28 cellular contexts compared by ENCODE assay signal in the genomic region with DNA sequence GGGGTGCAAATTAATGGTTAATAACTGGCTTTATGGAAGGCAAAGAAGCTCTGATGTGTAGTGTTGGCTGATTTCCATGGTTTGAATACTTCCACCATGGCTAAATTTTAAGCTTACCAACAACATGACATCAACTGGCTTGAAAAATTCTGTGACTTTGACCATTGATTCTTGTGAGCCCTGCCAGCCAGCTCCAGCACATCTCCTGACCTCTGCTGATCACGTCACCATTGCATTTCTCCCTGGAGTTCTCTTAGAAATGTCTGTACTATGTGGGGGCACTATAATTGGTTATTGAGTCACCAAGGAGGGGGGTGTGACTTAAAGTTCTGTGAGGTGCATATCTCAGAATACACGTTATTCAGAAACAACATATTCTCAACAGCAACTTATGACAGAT.
"Had no signal": no experiment of that assay in that cellular context is flagged by ENCODE, and none has a peak within 500 bp of the region (broad histone marks: within the 10 kb centered on the region; RNA-seq: fewer than 3 reads in every experiment).

No MANE protein-coding gene starts in this region.

- H3K4me1 ChIP-seq: left lung, lower lobe of right lung, neural progenitor cell, spleen, suprapubic skin, tibial nerve, uterus had no signal

- H3K27ac ChIP-seq: left lung, lower lobe of right lung, neural progenitor cell, neutrophil, ovary, spleen, suprapubic skin, thoracic aorta, tibial nerve, uterus had no signal

- H3K36me3 Mint-ChIP-seq: naive thymus-derived CD8-positive, alpha-beta T cell; neural progenitor cell; stimulated activated effector memory CD8-positive, alpha-beta T cell treated with anti-CD3 and anti-CD28 coated beads, Interleukin-12 subunit alpha, Interleukin-12 subunit beta, amount 100 ng/mL, for 72 hours; type B pancreatic cell had no signal

- H3K4me3 Mint-ChIP-seq: naive thymus-derived CD8-positive, alpha-beta T cell; nephron; neural progenitor cell; stimulated activated effector memory CD8-positive, alpha-beta T cell treated with anti-CD3 and anti-CD28 coated beads, Interleukin-12 subunit alpha, Interleukin-12 subunit beta, amount 100 ng/mL, for 72 hours; stimulated activated naive CD8-positive, alpha-beta T cell treated with anti-CD3 and anti-CD28 coated beads, Interleukin-15, Interleukin-2, amounts not matched to agents 100 ng/mL and 50 ng/mL, for 24 hours; type B pancreatic cell had no signal

- H3K27me3 Mint-ChIP-seq: type B pancreatic cell had no signal

- H3K4me1 Mint-ChIP-seq: naive thymus-derived CD8-positive, alpha-beta T cell; stimulated activated effector memory CD8-positive, alpha-beta T cell treated with anti-CD3 and anti-CD28 coated beads, Interleukin-12 subunit alpha, Interleukin-12 subunit beta, amount 100 ng/mL, for 72 hours had no signal

- H3K36me3 ChIP-seq: left lung, lower lobe of right lung, neural progenitor cell, neutrophil, ovary, spleen, suprapubic skin, thoracic aorta, uterus had no signal

- ATAC-seq: left colon; left lung; lower lobe of right lung; naive thymus-derived CD8-positive, alpha-beta T cell; right cardiac atrium; sciatic nerve; stimulated activated effector memory CD8-positive, alpha-beta T cell treated with anti-CD3 and anti-CD28 coated beads, Interleukin-12 subunit alpha, Interleukin-12 subunit beta, amount 100 ng/mL, for 72 hours had no signal

- H3K27ac Mint-ChIP-seq: naive thymus-derived CD8-positive, alpha-beta T cell; neural progenitor cell; progenitor cell of endocrine pancreas; stimulated activated effector memory CD8-positive, alpha-beta T cell treated with anti-CD3 and anti-CD28 coated beads, Interleukin-12 subunit alpha, Interleukin-12 subunit beta, amount 100 ng/mL, for 72 hours; stimulated activated naive CD8-positive, alpha-beta T cell treated with anti-CD3 and anti-CD28 coated beads, Interleukin-15, Interleukin-2, amounts not matched to agents 100 ng/mL and 50 ng/mL, for 24 hours; type B pancreatic cell had no signal

- H2AFZ ChIP-seq: neural progenitor cell had no signal

- H3K4me2 ChIP-seq: neural progenitor cell had no signal

- H3K9me3 ChIP-seq: lower lobe of right lung, neutrophil, ovary, suprapubic skin, thoracic aorta, tibial nerve, uterus had no signal

- H3K9me3 Mint-ChIP-seq: stimulated activated naive CD8-positive, alpha-beta T cell treated with anti-CD3 and anti-CD28 coated beads, Interleukin-15, Interleukin-2, amounts not matched to agents 100 ng/mL and 50 ng/mL, for 24 hours; type B pancreatic cell had no signal

- H3K27me3 ChIP-seq: left lung, neural progenitor cell, neutrophil, ovary, spleen, suprapubic skin, tibial nerve, uterus had no signal

- DNase-seq: hippocampal formation; kidney glomerular epithelial cell; left colon; left lung; lower lobe of right lung; mammary epithelial cell; mesenchymal stem cell; naive thymus-derived CD8-positive, alpha-beta T cell; occipital lobe; ovary; retina; right cardiac atrium; small intestine; spleen; stimulated activated CD4-positive, alpha-beta T cell treated with anti-CD3 and anti-CD28 coated beads, Interleukin-4, amount 100 ng/mL, for 24 hours; stimulated activated naive CD4-positive, alpha-beta T cell; uterus had no signal

- H3K4me3 ChIP-seq: left lung, lower lobe of right lung, neural progenitor cell, ovary, spleen, suprapubic skin, thoracic aorta, tibial nerve, uterus had no signal
